ENCODE assay signal across 8 cellular contexts in the genomic region with DNA sequence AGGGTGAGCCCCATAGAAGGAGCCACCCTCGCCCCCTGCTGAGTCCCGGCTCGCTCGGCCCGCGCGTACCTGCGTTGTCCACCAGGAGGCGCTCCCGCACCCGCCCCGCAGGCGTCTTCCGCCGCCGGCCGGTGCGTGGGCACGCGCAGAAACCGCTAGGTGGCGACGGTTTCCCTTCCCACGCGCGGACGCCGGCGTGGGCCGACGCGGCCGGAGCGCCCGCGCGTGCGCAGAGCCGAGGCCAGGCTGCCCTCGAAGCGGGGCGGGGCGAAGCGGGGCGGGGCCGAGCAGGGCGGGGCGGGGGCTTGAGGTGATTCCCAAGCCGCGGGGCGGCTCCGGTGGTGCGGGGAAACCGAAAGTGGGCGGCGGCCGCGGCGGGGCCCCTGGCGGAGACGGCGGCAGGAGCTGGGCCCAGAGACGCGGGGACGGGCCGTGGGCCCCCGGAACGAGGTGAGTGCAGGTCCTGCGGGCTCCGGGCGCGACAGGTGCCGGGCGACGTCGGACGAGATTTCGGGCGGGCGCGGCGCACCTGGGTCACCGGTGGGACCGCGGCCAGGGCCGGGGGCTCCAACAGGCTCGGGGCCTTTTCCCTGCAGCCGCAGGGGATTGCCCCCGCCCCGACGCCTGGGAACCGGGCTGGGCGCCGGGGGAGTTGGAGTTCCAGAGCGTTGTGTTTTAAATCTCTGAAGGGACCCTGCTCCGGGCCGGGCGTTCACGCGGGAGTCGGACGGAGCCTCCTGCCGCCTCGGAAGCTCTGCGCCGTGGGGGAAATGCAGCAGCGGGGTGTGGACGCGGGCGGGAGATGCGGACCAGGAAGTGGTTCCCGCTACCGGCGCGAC. TPM values are rescaled to one million over a fixed set of nuclear protein-coding genes. Genes with fewer than 3 reads are reported as not detected.
DNase-seq lines count a peak whose midpoint lies in the region; ATAC-seq and TF ChIP-seq lines count a peak whose summit lies in the region.

A gene with protein sequence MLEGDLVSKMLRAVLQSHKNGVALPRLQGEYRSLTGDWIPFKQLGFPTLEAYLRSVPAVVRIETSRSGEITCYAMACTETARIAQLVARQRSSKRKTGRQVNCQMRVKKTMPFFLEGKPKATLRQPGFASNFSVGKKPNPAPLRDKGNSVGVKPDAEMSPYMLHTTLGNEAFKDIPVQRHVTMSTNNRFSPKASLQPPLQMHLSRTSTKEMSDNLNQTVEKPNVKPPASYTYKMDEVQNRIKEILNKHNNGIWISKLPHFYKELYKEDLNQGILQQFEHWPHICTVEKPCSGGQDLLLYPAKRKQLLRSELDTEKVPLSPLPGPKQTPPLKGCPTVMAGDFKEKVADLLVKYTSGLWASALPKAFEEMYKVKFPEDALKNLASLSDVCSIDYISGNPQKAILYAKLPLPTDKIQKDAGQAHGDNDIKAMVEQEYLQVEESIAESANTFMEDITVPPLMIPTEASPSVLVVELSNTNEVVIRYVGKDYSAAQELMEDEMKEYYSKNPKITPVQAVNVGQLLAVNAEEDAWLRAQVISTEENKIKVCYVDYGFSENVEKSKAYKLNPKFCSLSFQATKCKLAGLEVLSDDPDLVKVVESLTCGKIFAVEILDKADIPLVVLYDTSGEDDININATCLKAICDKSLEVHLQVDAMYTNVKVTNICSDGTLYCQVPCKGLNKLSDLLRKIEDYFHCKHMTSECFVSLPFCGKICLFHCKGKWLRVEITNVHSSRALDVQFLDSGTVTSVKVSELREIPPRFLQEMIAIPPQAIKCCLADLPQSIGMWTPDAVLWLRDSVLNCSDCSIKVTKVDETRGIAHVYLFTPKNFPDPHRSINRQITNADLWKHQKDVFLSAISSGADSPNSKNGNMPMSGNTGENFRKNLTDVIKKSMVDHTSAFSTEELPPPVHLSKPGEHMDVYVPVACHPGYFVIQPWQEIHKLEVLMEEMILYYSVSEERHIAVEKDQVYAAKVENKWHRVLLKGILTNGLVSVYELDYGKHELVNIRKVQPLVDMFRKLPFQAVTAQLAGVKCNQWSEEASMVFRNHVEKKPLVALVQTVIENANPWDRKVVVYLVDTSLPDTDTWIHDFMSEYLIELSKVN (plus strand): TSS at position 308 of the 839 bp plus-strand sequence. CDS start 16,370 bp downstream, outside the sequence.

- H3K9me3 ChIP-seq in SK-N-SH (no peaks in the 10 kb centered on the region), testis (no peaks in the 10 kb centered on the region)

- no peak; a peak in 1 of 4 replicates for TF ChIP-seq EP300 in SK-N-SH (IDR thresholded peaks at IDR 0.05; ENCODE audit: borderline replicate concordance in 1 of 2, low read depth in 1 of 2, low read length in 1 of 2)

- peaks cover 8 to 13% of the 10 kb centered on the region in 2 experiments; a peak in 3 of 4 replicates for H3K4me1 ChIP-seq in SK-N-SH (ENCODE audit: control insufficient read depth in 1 of 2, insufficient read depth in 2 of 2, low read depth in 1 of 2, low read length in 1 of 2)
- peaks cover 7% of the 10 kb centered on the region for H3K4me1 ChIP-seq in testis

- H3K9ac ChIP-seq in SK-N-SH = peak within 1 kb of the TSS; percentile 76

- no peak for TF ChIP-seq POLR2A in testis (IDR thresholded peaks at IDR 0.05)

- no peaks in the 10 kb centered on the region for H3K9me2 ChIP-seq in SK-N-SH

- peaks cover 13% of the 10 kb centered on the region for H3K4me1 Mint-ChIP-seq in osteocyte (ENCODE audit: unreplicated experiment)

- peak; percentile 93 for TF ChIP-seq CTCF in SK-N-SH (IDR thresholded peaks at IDR 0.05)
- TF ChIP-seq CTCF in osteocyte (IDR thresholded peaks at IDR 0.05) = peak; percentile 100
- TF ChIP-seq CTCF in testis (IDR thresholded peaks at IDR 0.05) = peak; percentile 98 to 100 (median 99)

- H4K20me1 ChIP-seq in SK-N-SH (ENCODE audit: insufficient read depth) = peaks cover 6% of the 10 kb centered on the region; the same call in 1 of the 2 replicates

- H3K27ac Mint-ChIP-seq in osteocyte (ENCODE audit: unreplicated experiment) = peak within 1 kb of the TSS; percentile 61

- no peaks in the 10 kb centered on the region for H3K9me3 Mint-ChIP-seq in osteocyte (ENCODE audit: unreplicated experiment)

- H2AFZ ChIP-seq in SK-N-SH (ENCODE audit: low read depth) = peak within 1 kb of the TSS; percentile 91

- ATAC-seq in GM21786 (IDR thresholded peaks at IDR 0.05; ENCODE audit: unreplicated experiment) = peak; percentile 71

- POLR2A ChIA-PET in SK-N-SH (lab: Yijun Ruan, JAX) = no interaction called here

- H3K4me3 ChIP-seq in SK-N-SH (ENCODE audit: low read depth in 2 of 2, low read length in 1 of 2) = peak within 1 kb of the TSS; percentile 79 to 94
- H3K4me3 ChIP-seq in testis = peak within 1 kb of the TSS; percentile 77 to 97

- TF ChIP-seq RAD21 in SK-N-SH (IDR thresholded peaks at IDR 0.05; ENCODE audit: low read length) = peak; percentile 65

- H3K36me3 ChIP-seq in SK-N-SH (replicated peaks in 1 of 2; ENCODE audit: control insufficient read depth in 1 of 2, insufficient read depth in 2 of 2, low read length in 1 of 2) = no peaks in the 10 kb centered on the region
- no peaks in the 10 kb centered on the region for H3K36me3 ChIP-seq in testis (ENCODE audit: low read depth, missing control alignments)

- H3K4me2 ChIP-seq in SK-N-SH = peak within 1 kb of the TSS; percentile 90

- no peaks in the 10 kb centered on the region for H3K36me3 Mint-ChIP-seq in osteocyte (ENCODE audit: unreplicated experiment)

- intact Hi-C loops in testis (cut with DNase I; ENCODE audit: low total_unique reads) = no loop called here

- H3K79me2 ChIP-seq in SK-N-SH (ENCODE audit: insufficient read depth) = peaks cover 8% of the 10 kb centered on the region

- H3F3A ChIP-seq in SK-N-SH (replicated peaks; ENCODE audit: insufficient read depth) = peaks cover 12% of the 10 kb centered on the region

- H3K27ac ChIP-seq in SK-N-SH (ENCODE audit: low read depth in 2 of 2, low read length in 1 of 2) = peak within 1 kb of the TSS in 1 of 2 experiments; percentile 11; a peak in 2 of 4 replicates
- H3K27ac ChIP-seq in testis = peak within 1 kb of the TSS; percentile 63 to 93

- H3K27me3 ChIP-seq in SK-N-SH (ENCODE audit: insufficient read depth) = no peaks in the 10 kb centered on the region
- H3K27me3 ChIP-seq in testis = no peaks in the 10 kb centered on the region

- DNase-seq in GDM1 (lab: John Stamatoyannopoulos, UW) (peak; percentile 90), Kasumi-1 (lab: John Stamatoyannopoulos, UW) (peak; percentile 55 to 65), SK-N-SH (peak; percentile 98), glomerular visceral epithelial cell (ENCODE audit: extremely low spot score) (peak; percentile 91), osteocyte (ENCODE audit: extremely low spot score, unreplicated experiment) (peak; percentile 96), testis (peak; percentile 89)
- peak; percentile 92 for DNase-seq in activated naive CD4-positive, alpha-beta T cell treated with anti-CD3 and anti-CD28 coated beads, Interleukin-2, amount 50 U/mL, for 16 hours

- peaks cover 21% of the 10 kb centered on the region for H3K27me3 Mint-ChIP-seq in osteocyte (ENCODE audit: unreplicated experiment)

- 1% methylated on average over 43 of the region's 115 CpGs for WGBS in SK-N-SH (ENCODE audit: low lambda C conversion rate)
- 1% methylated on average over 22 to 84 of the region's 115 CpGs for WGBS in testis, 2 donors

- CTCF ChIA-PET in SK-N-SH (lab: Yijun Ruan, JAX) = interaction anchor here (0.6 to 3.6 kb wide), 28 partner anchors 9 to 557 kb away, joined by 3 to 25 read pairs (median 4); a partner anchor contains a TSS

- peak within 1 kb of the TSS; percentile 89 for H3K4me3 Mint-ChIP-seq in osteocyte (ENCODE audit: unreplicated experiment)

TF ChIP-seq in SK-N-SH, 30 proteins besides CTCF, POLR2A, EP300 and RAD21 (continues in another document):
- TF ChIP-seq NFIC (IDR thresholded peaks at IDR 0.05; ENCODE audit: borderline replicate concordance) = no peak
- TF ChIP-seq, protein P1, sequence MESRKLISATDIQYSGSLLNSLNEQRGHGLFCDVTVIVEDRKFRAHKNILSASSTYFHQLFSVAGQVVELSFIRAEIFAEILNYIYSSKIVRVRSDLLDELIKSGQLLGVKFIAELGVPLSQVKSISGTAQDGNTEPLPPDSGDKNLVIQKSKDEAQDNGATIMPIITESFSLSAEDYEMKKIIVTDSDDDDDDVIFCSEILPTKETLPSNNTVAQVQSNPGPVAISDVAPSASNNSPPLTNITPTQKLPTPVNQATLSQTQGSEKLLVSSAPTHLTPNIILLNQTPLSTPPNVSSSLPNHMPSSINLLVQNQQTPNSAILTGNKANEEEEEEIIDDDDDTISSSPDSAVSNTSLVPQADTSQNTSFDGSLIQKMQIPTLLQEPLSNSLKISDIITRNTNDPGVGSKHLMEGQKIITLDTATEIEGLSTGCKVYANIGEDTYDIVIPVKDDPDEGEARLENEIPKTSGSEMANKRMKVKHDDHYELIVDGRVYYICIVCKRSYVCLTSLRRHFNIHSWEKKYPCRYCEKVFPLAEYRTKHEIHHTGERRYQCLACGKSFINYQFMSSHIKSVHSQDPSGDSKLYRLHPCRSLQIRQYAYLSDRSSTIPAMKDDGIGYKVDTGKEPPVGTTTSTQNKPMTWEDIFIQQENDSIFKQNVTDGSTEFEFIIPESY (IDR thresholded peaks at IDR 0.05; ENCODE audit: borderline replicate concordance, low read depth) = no peak
- TF ChIP-seq EZH2phosphoT487 (IDR thresholded peaks at IDR 0.05; ENCODE audit: borderline replicate concordance, low read depth) = no peak
- TF ChIP-seq, protein P2, sequence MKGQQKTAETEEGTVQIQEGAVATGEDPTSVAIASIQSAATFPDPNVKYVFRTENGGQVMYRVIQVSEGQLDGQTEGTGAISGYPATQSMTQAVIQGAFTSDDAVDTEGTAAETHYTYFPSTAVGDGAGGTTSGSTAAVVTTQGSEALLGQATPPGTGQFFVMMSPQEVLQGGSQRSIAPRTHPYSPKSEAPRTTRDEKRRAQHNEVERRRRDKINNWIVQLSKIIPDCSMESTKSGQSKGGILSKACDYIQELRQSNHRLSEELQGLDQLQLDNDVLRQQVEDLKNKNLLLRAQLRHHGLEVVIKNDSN (IDR thresholded peaks at IDR 0.05; ENCODE audit: borderline replicate concordance, low read depth) = no peak
- peak; percentile 92 for TF ChIP-seq RCOR1 (IDR thresholded peaks at IDR 0.05; ENCODE audit: low read length)
- TF ChIP-seq RFX5 (IDR thresholded peaks at IDR 0.05; ENCODE audit: low read length) = no peak
- 0 out of 2 replicates have a peak, but pooled peaks have one; percentile 28 for TF ChIP-seq SIN3A (IDR thresholded peaks at IDR 0.05; ENCODE audit: borderline replicate concordance, low read depth, low read length)
- no peak for TF ChIP-seq GATA2 (CRISPR knock-in tag; IDR thresholded peaks at IDR 0.05)
- TF ChIP-seq GABPA (IDR thresholded peaks at IDR 0.05; ENCODE audit: low read depth) = no peak
- TF ChIP-seq NRF1 (IDR thresholded peaks at IDR 0.05; ENCODE audit: low read depth, low read length) = peak; percentile 86
- TF ChIP-seq YY1 (IDR thresholded peaks at IDR 0.05; ENCODE audit: low read depth) = no peak
- peak; percentile 20; the same call in 1 of the 2 replicates for TF ChIP-seq TCF12 (IDR thresholded peaks at IDR 0.05)

RNA-seq across cellular contexts. Expression of the gene that starts here (rescaled TPM):
- polyA plus RNA-seq in SK-N-SH (2012; rRNA removed) (4.9 and 5.8 TPM in 2 replicates), testis (ENCODE audit: insufficient read depth, low read depth, low replicate concordance) (85.8 TPM)
- polyA plus RNA-seq in SK-N-SH (2012; cell fraction: cytosol; rRNA removed) = 5.8 and 6.2 TPM in 2 replicates
- 5.0 and 9.9 TPM in 2 replicates for polyA plus RNA-seq in SK-N-SH (2012; cell fraction: nucleus; rRNA removed)
- total RNA-seq in osteocyte (8.6 and 11.0 TPM in 2 replicates), testis (10 to 100 TPM; 31.2 to 32.2 TPM)
